In the genomic region with DNA sequence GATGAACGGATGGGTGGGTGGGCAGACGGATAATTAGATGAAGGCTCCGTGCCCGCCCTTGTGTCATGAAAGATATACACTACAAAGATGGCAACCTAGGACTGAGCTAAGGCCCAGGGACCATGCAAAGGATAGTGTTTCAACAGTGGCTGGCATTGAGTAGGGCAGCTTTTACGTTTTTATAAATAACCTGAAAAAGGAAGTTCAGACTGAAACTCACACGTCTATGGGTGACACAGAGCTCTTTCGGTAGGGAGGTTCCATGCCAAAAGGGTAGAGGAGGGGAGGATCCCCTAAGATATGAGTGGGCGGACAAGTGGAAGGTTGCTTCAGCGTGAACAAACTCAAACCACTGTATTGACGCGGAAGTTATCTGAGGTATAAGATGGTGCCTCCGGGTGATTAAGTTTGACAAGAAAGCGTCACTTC, we compare ENCODE assay signal across 8 cellular contexts.
A peak's percentile ranks its signal among the peaks of the same experiment; 100 is the strongest.
DNase-seq lines count a peak whose midpoint lies in the region; ATAC-seq lines count a peak whose summit lies in the region.

No MANE protein-coding gene starts in this region.

- ATAC-seq in GM21367 (IDR thresholded peaks at IDR 0.05; ENCODE audit: unreplicated experiment) (peak; percentile 80), HG03571 (IDR thresholded peaks at IDR 0.05; ENCODE audit: unreplicated experiment) (peak; percentile 80)

- DNase-seq in CD1c-positive myeloid dendritic cell (ENCODE audit: extremely low spot score) (peak; percentile 95), activated T-cell treated with anti-CD3 and anti-CD28 coated beads for 4 hours (peak; percentile 56), islet precursor cell (no peak), hepatic stellate cell (ENCODE audit: low spot score) (no peak), SHP77 (lab: John Stamatoyannopoulos, UW) (no peak)
- peak; percentile 47 to 51 for DNase-seq in stimulated activated CD4-positive, alpha-beta T cell treated with anti-CD3 and anti-CD28 coated beads, Interleukin-2, amount 100 ng/mL, for 48 hours

Comparison
In these comparisons a context has a peak if more than half of its experiments do, and no peak if none do; other contexts are left out.
1. DNase-seq: peak in CD1c-positive myeloid dendritic cell (single experiment), activated T-cell treated with anti-CD3 and anti-CD28 coated beads for 4 hours (single experiment) and stimulated activated CD4-positive, alpha-beta T cell treated with anti-CD3 and anti-CD28 coated beads, Interleukin-2, amount 100 ng/mL, for 48 hours (2 of 2); none in islet precursor cell (single experiment), hepatic stellate cell (single experiment) and SHP77 (0 of 2).